ENCODE assay signal across 10 cellular contexts in genomic region chr12:50922820-50923219, GRCh38. TPM values are rescaled to one million over a fixed set of nuclear protein-coding genes. Genes with fewer than 3 reads are reported as not detected.
DNase-seq lines count a peak whose midpoint lies in the region; ATAC-seq and TF ChIP-seq lines count a peak whose summit lies in the region.
"Had no signal": no experiment of that assay in that cellular context is flagged by ENCODE, and none has a peak within 500 bp of the region (broad histone marks: within the 10 kb centered on the region; RNA-seq: fewer than 3 reads in every experiment).

No MANE protein-coding gene starts in this region.

- H3K9me3 Mint-ChIP-seq in endothelial cell (ENCODE audit: unreplicated experiment) = peaks cover 7% of the 10 kb centered on the region
- H3K9me3 Mint-ChIP-seq: activated naive CD4-positive, alpha-beta T cell treated with anti-CD3 and anti-CD28 coated beads, Interleukin-2, amount 50 U/mL, for 24 hours had no signal

- in situ Hi-C loops in transverse colon (cut with MboI; ENCODE audit: low pct_ligation_motif_present in 1 of 4, low pct_unique_long_range_greater_than_20kb in 1 of 4, low sequenced_read_pairs in 3 of 4) = no loop called here
- in situ Hi-C loops in brain microvascular endothelial cell (cut with HindIII; ENCODE audit: low pct_ligation_motif_present, low sequenced_read_pairs) = no loop called here

- H3K79me2 ChIP-seq in OCI-LY3 (ENCODE audit: low read length) = peaks cover 6% of the 10 kb centered on the region

- H3K27me3 Mint-ChIP-seq in endothelial cell (ENCODE audit: unreplicated experiment) = no peaks in the 10 kb centered on the region

- peaks cover 58% of the 10 kb centered on the region for H3K4me1 ChIP-seq in OCI-LY3 (ENCODE audit: low read length)
- peaks cover 9 to 42% (median 25%) of the 10 kb centered on the region in 4 donors for H3K4me1 ChIP-seq in transverse colon

- peaks cover 7% of the 10 kb centered on the region for H3K36me3 Mint-ChIP-seq in endothelial cell (ENCODE audit: low read depth, unreplicated experiment)
- H3K36me3 Mint-ChIP-seq: activated naive CD4-positive, alpha-beta T cell treated with anti-CD3 and anti-CD28 coated beads, Interleukin-2, amount 50 U/mL, for 24 hours had no signal

- H3K27ac ChIP-seq in OCI-LY3 (ENCODE audit: low read length) = peak overlapping the region; percentile 94
- H3K27ac ChIP-seq in transverse colon = peak overlapping the region; percentile 91 to 96 (median 92)
- no peak overlapping the region for H3K27ac ChIP-seq in brain microvascular endothelial cell

- intact Hi-C loops in transverse colon (cut with DNase I; ENCODE audit: low total_unique reads) = loop anchor here (10.0 kb wide), 1 partner anchor 62 kb away; no protein-coding TSS in a partner anchor

- ATAC-seq in GM21360 (IDR thresholded peaks at IDR 0.05; ENCODE audit: unreplicated experiment) = no peak
- no peak for ATAC-seq in HG02759 (IDR thresholded peaks at IDR 0.05; ENCODE audit: unreplicated experiment)

- DNase-seq in endothelial cell (ENCODE audit: low spot score) (no peak), myocyte (ENCODE audit: low read depth) (peak; percentile 27), transverse colon (no peak), brain microvascular endothelial cell (no peak), NCI-H1417 (lab: John Stamatoyannopoulos, UW) (no peak)

- no peak for TF ChIP-seq EP300 in transverse colon (IDR thresholded peaks at IDR 0.05; ENCODE audit: low read depth)

- peak overlapping the region; percentile 96 for H3K27ac Mint-ChIP-seq in endothelial cell (ENCODE audit: unreplicated experiment)
- H3K27ac Mint-ChIP-seq: activated naive CD4-positive, alpha-beta T cell treated with anti-CD3 and anti-CD28 coated beads, Interleukin-2, amount 50 U/mL, for 24 hours had no signal

- H3K9ac ChIP-seq in OCI-LY3 (ENCODE audit: low read length) = peak overlapping the region; percentile 74; the same call in 1 of the 2 replicates

- H2AFZ ChIP-seq in OCI-LY3 (ENCODE audit: low read depth, low read length) = peak overlapping the region; percentile 54; the same call in 1 of the 2 replicates

- no peaks in the 10 kb centered on the region for H4K20me1 ChIP-seq in OCI-LY3 (ENCODE audit: insufficient read depth, low read length)

- no peak for TF ChIP-seq POLR2A in transverse colon (IDR thresholded peaks at IDR 0.05)

- 49 to 62% methylated on average over 3 of the region's 3 CpGs for WGBS in transverse colon (ENCODE audit: low coverage in 1 of 2), 2 donors

- H3K9me3 ChIP-seq in OCI-LY3 (ENCODE audit: insufficient read depth, low read length) (no peaks in the 10 kb centered on the region), transverse colon (no peaks in the 10 kb centered on the region)

- no peak overlapping the region for H3K4me3 Mint-ChIP-seq in endothelial cell (ENCODE audit: unreplicated experiment)
- H3K4me3 Mint-ChIP-seq: activated naive CD4-positive, alpha-beta T cell treated with anti-CD3 and anti-CD28 coated beads, Interleukin-2, amount 50 U/mL, for 24 hours had no signal

- H3K4me2 ChIP-seq in OCI-LY3 (ENCODE audit: low read length) = peak overlapping the region; percentile 74

- H3K36me3 ChIP-seq in OCI-LY3 (replicated peaks; ENCODE audit: low read depth, low read length) (no peaks in the 10 kb centered on the region), transverse colon (no peaks in the 10 kb centered on the region), brain microvascular endothelial cell (replicated peaks) (no peaks in the 10 kb centered on the region)

- TF ChIP-seq CTCF in OCI-LY3 (IDR thresholded peaks at IDR 0.05; ENCODE audit: low read depth, low read length) = no peak
- TF ChIP-seq CTCF in endothelial cell (IDR thresholded peaks at IDR 0.05; ENCODE audit: unreplicated experiment) = no peak
- TF ChIP-seq CTCF in transverse colon (IDR thresholded peaks at IDR 0.05) = no peak
- no peak for TF ChIP-seq CTCF in brain microvascular endothelial cell (IDR thresholded peaks at IDR 0.05; ENCODE audit: low read depth, low read length, missing control alignments)

- H3K27me3 ChIP-seq in OCI-LY3 (ENCODE audit: low read depth, low read length) (no peaks in the 10 kb centered on the region), transverse colon (no peaks in the 10 kb centered on the region), brain microvascular endothelial cell (replicated peaks) (no peaks in the 10 kb centered on the region)

- H3K4me1 Mint-ChIP-seq in endothelial cell (ENCODE audit: unreplicated experiment) = peaks cover 35% of the 10 kb centered on the region

- H3K4me3 ChIP-seq in OCI-LY3 (ENCODE audit: low read length) = peak overlapping the region; percentile 3; the same call in 1 of the 2 replicates
- no peak overlapping the region for H3K4me3 ChIP-seq in transverse colon
- no peak overlapping the region for H3K4me3 ChIP-seq in brain microvascular endothelial cell (ENCODE audit: low read depth, low read length)

RNA-seq across cellular contexts. Expression of gene HIGD1C, which starts 29.5 kb away (rescaled TPM):
- not detected for total RNA-seq in endothelial cell (ENCODE audit: unreplicated experiment)
- not detected in 2 replicates for total RNA-seq in myocyte
- polyA plus RNA-seq in myocyte (2012) = not detected
- total RNA-seq in transverse colon = not detected
- total RNA-seq: mononuclear cell had no signal
